ENCODE assay signal across 21 cellular contexts in the genomic region with DNA sequence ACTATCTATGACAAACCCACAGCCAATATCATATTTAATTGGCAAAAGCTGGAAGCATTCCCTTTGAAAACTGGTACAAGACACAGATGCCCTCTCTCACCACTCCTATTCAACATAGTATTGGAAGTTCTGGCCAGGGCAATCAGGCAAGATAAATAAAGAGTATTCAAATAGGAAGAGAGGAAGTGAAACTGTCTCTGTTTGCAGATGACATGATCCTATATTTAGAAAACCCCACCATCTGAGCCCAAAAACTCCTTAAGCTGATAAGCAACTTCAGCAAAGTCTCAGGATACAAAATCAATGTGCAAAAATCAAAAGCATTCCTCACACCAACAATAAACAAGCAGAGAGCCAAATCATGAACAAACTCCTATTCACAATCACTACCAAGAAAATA. TPM values are rescaled to one million over a fixed set of nuclear protein-coding genes. Genes with fewer than 3 reads are reported as not detected.
"Had no signal": no experiment of that assay in that cellular context is flagged by ENCODE, and none has a peak within 500 bp of the region (broad histone marks: within the 10 kb centered on the region; RNA-seq: fewer than 3 reads in every experiment).

No MANE protein-coding gene starts in this region.

RNA-seq across cellular contexts. Expression of a gene that starts 58.0 kb away (rescaled TPM):
- total RNA-seq: dermis microvascular lymphatic vessel endothelial cell; esophagus squamous epithelium; heart right ventricle; kidney epithelial cell; left cardiac atrium; left lung; lower leg skin; lung microvascular endothelial cell; mucosa of gallbladder; naive thymus-derived CD8-positive, alpha-beta T cell; osteocyte; psoas muscle; renal cortical epithelial cell; right cardiac atrium; sigmoid colon; skeletal muscle tissue; stomach; subcutaneous adipose tissue; thyroid gland; ureter; vagina had no signal
- polyA plus RNA-seq: heart right ventricle; naive thymus-derived CD8-positive, alpha-beta T cell; psoas muscle; right cardiac atrium; sigmoid colon; stomach had no signal
